2 cellular contexts compared by ENCODE assay signal in genomic region chr16:68362314-68362913, GRCh38.
TF ChIP-seq lines count a peak whose summit lies in the region.

No MANE protein-coding gene starts in this region.

TF ChIP-seq in SK-N-SH, 30 proteins besides CTCF, POLR2A, EP300 and RAD21:
- TF ChIP-seq CHD2 (IDR thresholded peaks at IDR 0.05; ENCODE audit: low read length, partially characterized antibody) (peak; percentile 68), FOXJ3 (CRISPR knock-in tag; IDR thresholded peaks at IDR 0.05) (peak; percentile 84), YY1 (IDR thresholded peaks at IDR 0.05; ENCODE audit: low read depth) (no peak), SMC3 (IDR thresholded peaks at IDR 0.05; ENCODE audit: low read depth, low read length) (no peak), TCF12 (IDR thresholded peaks at IDR 0.05) (peak; percentile 37), GATA2 (CRISPR knock-in tag; IDR thresholded peaks at IDR 0.05) (peak; percentile 69), POLR2AphosphoS5 (IDR thresholded peaks at IDR 0.05; ENCODE audit: low read depth, low read length) (peak; percentile 49), EZH2phosphoT487 (IDR thresholded peaks at IDR 0.05; ENCODE audit: borderline replicate concordance, low read depth) (no peak), MXI1 (IDR thresholded peaks at IDR 0.05; ENCODE audit: low read depth, low read length) (0 out of 2 replicates have a peak, but pooled peaks have one; percentile 52), TAF1 (IDR thresholded peaks at IDR 0.05; ENCODE audit: borderline replicate concordance, low read depth, low read length) (no peak), RFX5 (IDR thresholded peaks at IDR 0.05; ENCODE audit: low read length) (no peak), RCOR1 (IDR thresholded peaks at IDR 0.05; ENCODE audit: low read length) (peak; percentile 96), ELF1 (IDR thresholded peaks at IDR 0.05) (no peak)

TF ChIP-seq in HepG2, 621 proteins besides CTCF, POLR2A, EP300 and RAD21:
- TF ChIP-seq AGO1 (IDR thresholded peaks at IDR 0.05; ENCODE audit: low read depth, low read length, poor library complexity, severe bottlenecking) (peak; percentile 17), LBX2 (CRISPR knock-in tag; IDR thresholded peaks at IDR 0.05; ENCODE audit: borderline replicate concordance) (no peak), YY1 (IDR thresholded peaks at IDR 0.05; ENCODE audit: insufficient read depth, insufficient replicate concordance, low read depth, low read length) (no peak), TBX2 (CRISPR knock-in tag; IDR thresholded peaks at IDR 0.05; ENCODE audit: borderline replicate concordance) (0 out of 2 replicates have a peak, but pooled peaks have one; percentile 38), KDM4B (CRISPR knock-in tag; IDR thresholded peaks at IDR 0.05) (no peak), ZNF44 (CRISPR knock-in tag; IDR thresholded peaks at IDR 0.05) (no peak), ZBTB7A (CRISPR knock-in tag; IDR thresholded peaks at IDR 0.05) (no peak), ZNF101 (CRISPR knock-in tag; IDR thresholded peaks at IDR 0.05; ENCODE audit: borderline replicate concordance, low read depth) (no peak), KDM2A (CRISPR knock-in tag; IDR thresholded peaks at IDR 0.05; ENCODE audit: borderline replicate concordance, low read depth) (peak; percentile 53; the same call in 1 of the 2 replicates)
